Comparison of ENCODE assay signal across 1 cellular context in genomic region chr16:16243886-16244285, GRCh38. TPM values are rescaled to one million over a fixed set of nuclear protein-coding genes. Genes with fewer than 3 reads are reported as not detected.
"Had no signal": no experiment of that assay in that cellular context is flagged by ENCODE, and none has a peak within 500 bp of the region (broad histone marks: within the 10 kb centered on the region; RNA-seq: fewer than 3 reads in every experiment).

No MANE protein-coding gene starts in this region.

RNA-seq across cellular contexts. Expression of gene ABCC6, which starts 20.6 kb away (rescaled TPM):
- total RNA-seq: GM12878 had no signal
